Comparison of ENCODE assay signal across 34 cellular contexts in the genomic region with DNA sequence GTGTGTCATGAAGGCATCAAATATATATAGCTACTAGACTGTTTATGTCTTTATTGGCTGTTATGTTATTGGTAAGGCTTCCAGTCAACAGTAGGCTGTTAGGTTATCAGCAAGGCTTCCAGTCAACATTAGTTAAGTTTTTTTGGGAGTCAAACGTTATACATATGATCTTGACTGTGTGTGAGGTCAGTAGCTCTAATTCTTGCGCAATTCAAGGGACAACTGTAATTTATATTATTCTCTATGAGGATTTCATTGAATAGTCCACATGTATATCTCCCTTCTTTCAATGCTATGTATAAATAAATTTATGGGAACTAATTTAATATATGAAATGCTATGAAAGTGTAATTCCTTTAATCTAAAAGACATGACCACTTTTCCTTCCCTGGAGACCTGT.
"Had no signal": no experiment of that assay in that cellular context is flagged by ENCODE, and none has a peak within 500 bp of the region (broad histone marks: within the 10 kb centered on the region; RNA-seq: fewer than 3 reads in every experiment).

No MANE protein-coding gene starts in this region.

- ATAC-seq: activated CD4-positive, alpha-beta T cell treated with anti-CD3 and anti-CD28 coated beads for 36 hours; activated CD4-positive, CD25-positive, alpha-beta regulatory T cell treated with anti-CD3 and anti-CD28 coated beads, Interleukin-2, amount 50 U/mL, for 24 hours; activated CD8-positive, alpha-beta T cell treated with anti-CD3 and anti-CD28 coated beads for 36 hours; activated naive CD4-positive, alpha-beta T cell treated with anti-CD3 and anti-CD28 coated beads, Interleukin-2, amount 50 U/mL, for 72 hours; activated T-cell treated with anti-CD3 and anti-CD28 coated beads, Interleukin-2, amount 50 U/mL, for 4 hours; activated T-cell treated with anti-CD3 and anti-CD28 coated beads, Interleukin-2, amount 50 U/mL, for 72 hours; activated T-helper 17 cell treated with anti-CD3 and anti-CD28 coated beads, Interleukin-2, amount 50 U/mL, for 72 hours; body of pancreas; T-helper 17 cell; WTC11 had no signal

- FAIRE-seq: astrocyte, colon had no signal

- DNase-seq: activated CD4-positive, alpha-beta memory T cell treated with anti-CD3 and anti-CD28 coated beads for 36 hours; activated CD4-positive, alpha-beta T cell treated with anti-CD3 and anti-CD28 coated beads for 1 hour; activated CD4-positive, alpha-beta T cell treated with anti-CD3 and anti-CD28 coated beads for 36 hours; activated CD4-positive, alpha-beta T cell treated with anti-CD3 and anti-CD28 coated beads, Interleukin-2, amount 10 ng/mL, durations not matched to agents 24 days and 14 days; activated CD4-positive, alpha-beta T cell treated with anti-CD3 and anti-CD28 coated beads, Interleukin-2, amount 50 U/mL, for 1 hour; activated CD4-positive, alpha-beta T cell treated with anti-CD3 and anti-CD28 coated beads, Interleukin-2, amount 50 U/mL, for 4 hours; activated CD4-positive, CD25-positive, alpha-beta regulatory T cell; activated CD8-positive, alpha-beta memory T cell treated with anti-CD3 and anti-CD28 coated beads, Interleukin-2, amount 50 U/mL, for 4 hours; activated CD8-positive, alpha-beta T cell treated with anti-CD3 and anti-CD28 coated beads for 36 hours; activated effector memory CD4-positive, alpha-beta T cell treated with anti-CD3 and anti-CD28 coated beads, Interleukin-2, amount 50 U/mL, for 16 hours; activated gamma-delta T cell treated with Interleukin-2 at 50 U/mL for 16 hours; activated naive CD4-positive, alpha-beta T cell; activated naive CD4-positive, alpha-beta T cell treated with anti-CD3 and anti-CD28 coated beads for 36 hours; activated naive CD4-positive, alpha-beta T cell treated with anti-CD3 and anti-CD28 coated beads, Interleukin-2, amount 50 U/mL, for 16 hours; activated naive CD8-positive, alpha-beta T cell treated with anti-CD3 and anti-CD28 coated beads for 36 hours; activated T-cell treated with anti-CD3 and anti-CD28 coated beads for 4 hours; activated T-cell treated with anti-CD3 and anti-CD28 coated beads, Interleukin-2, amount 50 U/mL, for 1 hour; activated T-cell treated with anti-CD3 and anti-CD28 coated beads, Interleukin-2, amount 50 U/mL, for 4 hours; activated T-cell treated with anti-CD3 and anti-CD28 coated beads, Interleukin-2, amount 50 U/mL, for 72 hours; adrenal gland; amniotic stem cell; aorta; body of pancreas; brain microvascular endothelial cell; central memory CD4-positive, alpha-beta T cell; T-helper 17 cell; WERI-Rb-1 had no signal

- H3K27me3 ChIP-seq: adrenal gland, body of pancreas, brain microvascular endothelial cell, breast epithelium had no signal

- H3K36me3 ChIP-seq: adrenal gland, brain microvascular endothelial cell, breast epithelium, WERI-Rb-1 had no signal

- H3K27ac ChIP-seq: adrenal gland, body of pancreas, brain microvascular endothelial cell, breast epithelium, WERI-Rb-1 had no signal

- H3K4me3 ChIP-seq: adrenal gland, body of pancreas, breast epithelium had no signal

- H3K9me3 ChIP-seq: adrenal gland, body of pancreas, breast epithelium had no signal

- H3K4me1 ChIP-seq: adrenal gland, body of pancreas, breast epithelium had no signal
